Comparison of ENCODE assay signal across 18 cellular contexts in the genomic region with DNA sequence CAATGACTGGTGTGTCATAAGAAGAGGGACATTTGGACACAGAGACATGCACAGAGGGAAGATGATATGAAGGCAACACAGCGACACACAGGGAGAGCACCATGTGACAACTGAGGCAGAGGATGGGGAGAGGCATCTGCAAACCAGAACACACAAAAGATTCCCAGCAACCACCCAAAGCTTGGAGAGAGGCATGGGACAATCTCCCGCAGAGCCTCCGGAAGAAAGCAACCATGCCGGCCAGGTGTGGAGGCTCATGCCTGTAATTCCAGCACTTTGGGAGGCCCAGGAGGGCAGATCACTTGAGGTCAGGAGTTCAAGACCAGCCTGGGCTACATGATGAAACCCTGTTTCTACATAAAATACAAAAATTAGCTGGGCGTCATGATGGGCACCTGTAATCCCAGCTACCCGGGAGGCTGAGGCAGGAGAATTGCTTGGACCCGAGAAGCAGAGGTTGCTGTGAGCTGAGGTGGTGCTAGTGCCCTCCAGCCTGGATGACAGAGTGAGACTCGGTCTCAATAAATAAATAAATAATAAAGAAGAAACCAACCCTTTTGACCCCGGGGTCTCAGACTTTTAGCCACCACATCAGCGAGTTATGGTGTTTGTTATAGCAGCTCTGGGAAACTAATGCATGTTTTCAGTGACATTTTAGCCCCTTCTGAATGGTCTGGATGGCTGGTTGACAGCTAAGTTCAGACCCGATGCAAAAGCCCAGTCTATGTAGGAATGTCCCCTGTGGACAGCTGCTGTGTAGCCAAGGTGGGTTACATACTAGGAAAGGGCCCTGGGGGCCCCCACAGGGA. TPM values are rescaled to one million over a fixed set of nuclear protein-coding genes. Genes with fewer than 3 reads are reported as not detected.
DNase-seq lines count a peak whose midpoint lies in the region; ATAC-seq, FAIRE-seq and TF ChIP-seq lines count a peak whose summit lies in the region.
"Had no signal": no experiment of that assay in that cellular context is flagged by ENCODE, and none has a peak within 500 bp of the region (broad histone marks: within the 10 kb centered on the region; RNA-seq: fewer than 3 reads in every experiment).

No MANE protein-coding gene starts in this region.

- intact Hi-C loops in natural killer cell (cut with micrococcal nuclease) (no loop called here), lower leg skin (cut with DNase I; ENCODE audit: low total_unique reads) (no loop called here)

- 91 to 92% methylated on average over 11 of the region's 11 CpGs for WGBS in lower leg skin, 2 donors

- H3K27ac Mint-ChIP-seq in natural killer cell treated with Interleukin-12 subunit alpha and Interleukin-12 subunit beta and Interleukin-15 and Interleukin-18, amount 100 ng/mL, for 72 hours: no peak overlapping the region
- H3K27ac Mint-ChIP-seq in natural killer cell (no peak overlapping the region), osteocyte (ENCODE audit: unreplicated experiment) (no peak overlapping the region)
- no peak overlapping the region for H3K27ac Mint-ChIP-seq in activated T-cell treated with anti-CD3 and anti-CD28 coated beads, Interleukin-2, amount 50 U/mL, for 24 hours
- H3K27ac Mint-ChIP-seq: CD4-positive, alpha-beta T cell; GM23338 had no signal

- no peak for TF ChIP-seq POLR2A in lower leg skin (IDR thresholded peaks at IDR 0.05)

- peaks cover 5 to 11% of the 10 kb centered on the region in 2 donors for H3K4me1 Mint-ChIP-seq in natural killer cell treated with Interleukin-12 subunit alpha and Interleukin-12 subunit beta and Interleukin-15 and Interleukin-18, amount 100 ng/mL, for 72 hours (ENCODE audit: low read depth in 2 of 2)
- H3K4me1 Mint-ChIP-seq in natural killer cell (peaks cover 6 to 11% of the 10 kb centered on the region in 2 donors), osteocyte (ENCODE audit: unreplicated experiment) (no peaks in the 10 kb centered on the region)
- no peaks in the 10 kb centered on the region for H3K4me1 Mint-ChIP-seq in activated T-cell treated with anti-CD3 and anti-CD28 coated beads, Interleukin-2, amount 50 U/mL, for 24 hours (ENCODE audit: low read depth)
- H3K4me1 Mint-ChIP-seq: GM23338 had no signal

- no peaks in the 10 kb centered on the region for H3K36me3 Mint-ChIP-seq in natural killer cell treated with Interleukin-12 subunit alpha and Interleukin-12 subunit beta and Interleukin-15 and Interleukin-18, amount 100 ng/mL, for 72 hours
- H3K36me3 Mint-ChIP-seq in natural killer cell (no peaks in the 10 kb centered on the region), osteocyte (ENCODE audit: unreplicated experiment) (no peaks in the 10 kb centered on the region)
- H3K36me3 Mint-ChIP-seq in activated T-cell treated with anti-CD3 and anti-CD28 coated beads, Interleukin-2, amount 50 U/mL, for 24 hours (ENCODE audit: low read depth): no peaks in the 10 kb centered on the region

- ATAC-seq in natural killer cell treated with Interleukin-12 subunit alpha and Interleukin-12 subunit beta and Interleukin-15 and Interleukin-18, amount 100 ng/mL, for 72 hours: no peak
- ATAC-seq in natural killer cell: no peak
- ATAC-seq: GM23338 had no signal

- no peak overlapping the region for H3K4me3 ChIP-seq in lower leg skin (ENCODE audit: low read depth, poor library complexity, severe bottlenecking)
- H3K4me3 ChIP-seq: GM23338, SJSA1 had no signal

- TF ChIP-seq CTCF in natural killer cell (IDR thresholded peaks at IDR 0.05): no peak
- TF ChIP-seq CTCF in osteocyte (IDR thresholded peaks at IDR 0.05): no peak
- TF ChIP-seq CTCF in lower leg skin (IDR thresholded peaks at IDR 0.05): no peak

- no peak for FAIRE-seq in RCC 7860 (lab: Jason Lieb, UNC)
- FAIRE-seq: A204.1, GM19239 had no signal

- H3K9me3 Mint-ChIP-seq in natural killer cell treated with Interleukin-12 subunit alpha and Interleukin-12 subunit beta and Interleukin-15 and Interleukin-18, amount 100 ng/mL, for 72 hours: no peaks in the 10 kb centered on the region
- H3K9me3 Mint-ChIP-seq in natural killer cell: no peaks in the 10 kb centered on the region
- no peaks in the 10 kb centered on the region for H3K9me3 Mint-ChIP-seq in osteocyte (ENCODE audit: unreplicated experiment)
- no peaks in the 10 kb centered on the region for H3K9me3 Mint-ChIP-seq in activated T-cell treated with anti-CD3 and anti-CD28 coated beads, Interleukin-2, amount 50 U/mL, for 24 hours
- H3K9me3 Mint-ChIP-seq: CD4-positive, alpha-beta T cell; GM23338 had no signal

- no peaks in the 10 kb centered on the region for H3K27me3 Mint-ChIP-seq in natural killer cell treated with Interleukin-12 subunit alpha and Interleukin-12 subunit beta and Interleukin-15 and Interleukin-18, amount 100 ng/mL, for 72 hours
- H3K27me3 Mint-ChIP-seq in natural killer cell (ENCODE audit: low read depth in 2 of 2) (no peaks in the 10 kb centered on the region), osteocyte (ENCODE audit: unreplicated experiment) (peaks cover 22% of the 10 kb centered on the region)
- peaks cover 2% of the 10 kb centered on the region for H3K27me3 Mint-ChIP-seq in activated T-cell treated with anti-CD3 and anti-CD28 coated beads, Interleukin-2, amount 50 U/mL, for 24 hours
- H3K27me3 Mint-ChIP-seq: CD4-positive, alpha-beta T cell had no signal

- no peak overlapping the region for H3K4me3 Mint-ChIP-seq in natural killer cell treated with Interleukin-12 subunit alpha and Interleukin-12 subunit beta and Interleukin-15 and Interleukin-18, amount 100 ng/mL, for 72 hours
- no peak overlapping the region for H3K4me3 Mint-ChIP-seq in natural killer cell
- H3K4me3 Mint-ChIP-seq in osteocyte (ENCODE audit: unreplicated experiment): no peak overlapping the region
- H3K4me3 Mint-ChIP-seq in activated T-cell treated with anti-CD3 and anti-CD28 coated beads, Interleukin-2, amount 50 U/mL, for 24 hours: no peak overlapping the region
- H3K4me3 Mint-ChIP-seq: CD4-positive, alpha-beta T cell; GM23338 had no signal

- DNase-seq in natural killer cell treated with Interleukin-12 subunit alpha and Interleukin-12 subunit beta and Interleukin-15 and Interleukin-18, amount 100 ng/mL, for 72 hours (ENCODE audit: low spot score): peak; percentile 13
- DNase-seq in natural killer cell: no peak
- DNase-seq in islet precursor cell: peak; percentile 61
- peak; percentile 89 for DNase-seq in osteocyte (ENCODE audit: extremely low spot score, unreplicated experiment)
- no peak for DNase-seq in inferior parietal cortex (ENCODE audit: extremely low spot score)
- no peak for DNase-seq in RCC 7860 (ENCODE audit: low spot score)
- DNase-seq in lower leg skin (ENCODE audit: low spot score in 2 of 2): no peak
- DNase-seq in activated T-cell treated with anti-CD3 and anti-CD28 coated beads, Interleukin-2, amount 50 U/mL, for 24 hours: no peak
- DNase-seq: Caco-2; CD4-positive, alpha-beta T cell; GF-D8; NCI-H1417 treated with DMSO at 0.1 percent for 48 hours; NCI-H187 treated with DMSO at 0.1 percent for 48 hours; NCI-H524 treated with DMSO at 0.1 percent for 48 hours had no signal

RNA-seq across cellular contexts. Expression of gene PLCG2, which starts 13.8 kb away (rescaled TPM):
- 100 to 1,000 TPM in 1 of 2 donors, 10 to 100 TPM in 1; 73.4 to 101 TPM for total RNA-seq in natural killer cell treated with Interleukin-12 subunit alpha and Interleukin-12 subunit beta and Interleukin-15 and Interleukin-18, amount 100 ng/mL, for 72 hours
- total RNA-seq in natural killer cell (100 to 1,000 TPM; 250 to 298 (median 285) TPM), osteocyte (0.16 TPM in 1 of 2 replicates, not detected in the other), lower leg skin (10 to 100 TPM in 2 of 4 donors, 1 to 10 TPM in 2; 7.0 to 14.1 (median 10.2) TPM)

Comparison
In these comparisons a context has a peak if more than half of its experiments do, and no peak if none do; other contexts are left out.
1. DNase-seq: peak in natural killer cell treated with Interleukin-12 subunit alpha and Interleukin-12 subunit beta and Interleukin-15 and Interleukin-18, amount 100 ng/mL, for 72 hours (single experiment), islet precursor cell (single experiment) and osteocyte (single experiment); none in natural killer cell (single experiment), inferior parietal cortex (single experiment), RCC 7860 (single experiment), lower leg skin (0 of 2) and activated T-cell treated with anti-CD3 and anti-CD28 coated beads, Interleukin-2, amount 50 U/mL, for 24 hours (single experiment).